Comparison of ENCODE assay signal across 1 cellular context in genomic region chr6:110353420-110353819, GRCh38.
TF ChIP-seq lines count a peak whose summit lies in the region.

No MANE protein-coding gene starts in this region.

TF ChIP-seq in SK-N-SH, 30 proteins besides CTCF, POLR2A, EP300 and RAD21 (continued from another document):
- no peak for TF ChIP-seq FOXM1 (IDR thresholded peaks at IDR 0.05; ENCODE audit: low read depth)
